9 cellular contexts compared by ENCODE assay signal in genomic region chr17:73474370-73474988, GRCh38.
DNase-seq lines count a peak whose midpoint lies in the region; ATAC-seq, FAIRE-seq and TF ChIP-seq lines count a peak whose summit lies in the region.
"Had no signal": no experiment of that assay in that cellular context is flagged by ENCODE, and none has a peak within 500 bp of the region (broad histone marks: within the 10 kb centered on the region; RNA-seq: fewer than 3 reads in every experiment).

No MANE protein-coding gene starts in this region.

- no peak overlapping the region for H3K4me3 Mint-ChIP-seq in natural killer cell
- H3K4me3 Mint-ChIP-seq: dendritic cell treated with granulocyte-macrophage colony-stimulating factor and Interleukin-4, amounts not matched to agents 40 ng/mL and 50 ng/mL, for 4 days; IgD-negative memory B cell had no signal

- no peaks in the 10 kb centered on the region for H3K36me3 ChIP-seq in small intestine (ENCODE audit: control insufficient read depth in 2 of 2, insufficient read depth in 2 of 2, low read length in 2 of 2)

- no peak for FAIRE-seq in H54 (lab: Jason Lieb, UNC)
- no peak for FAIRE-seq in small intestine (lab: Jason Lieb, UNC)

- no peaks in the 10 kb centered on the region for H3K9me3 ChIP-seq in small intestine (ENCODE audit: control insufficient read depth, low read depth)

- H3K36me3 Mint-ChIP-seq in natural killer cell = no peaks in the 10 kb centered on the region

- TF ChIP-seq CTCF in foreskin fibroblast (IDR thresholded peaks at IDR 0.05; ENCODE audit: low read depth, low read length) (no peak), natural killer cell (IDR thresholded peaks at IDR 0.05) (no peak)

- peaks cover 20 to 21% of the 10 kb centered on the region in 2 donors for H3K4me1 Mint-ChIP-seq in natural killer cell

- no peak overlapping the region for H3K27ac ChIP-seq in small intestine (ENCODE audit: low read depth in 1 of 2, low read length in 1 of 2)

- H3K27me3 Mint-ChIP-seq in natural killer cell (ENCODE audit: low read depth in 2 of 2) = peaks cover 18 to 30% of the 10 kb centered on the region in 2 donors
- H3K27me3 Mint-ChIP-seq: dendritic cell treated with granulocyte-macrophage colony-stimulating factor and Interleukin-4, amounts not matched to agents 40 ng/mL and 50 ng/mL, for 4 days had no signal

- TF ChIP-seq POLR2A in H54 (IDR thresholded peaks at IDR 0.05; ENCODE audit: low read depth, low read length) = no peak

- H3K4me1 ChIP-seq in small intestine (ENCODE audit: control insufficient read depth in 2 of 2, insufficient read depth in 1 of 2, low read depth in 1 of 2, low read length in 1 of 2) = no peaks in the 10 kb centered on the region

- WGBS in small intestine, 3 donors = 14 to 40% (median 23%) methylated on average over 12 of the region's 12 CpGs

- intact Hi-C loops in natural killer cell (cut with micrococcal nuclease) = no loop called here

- ATAC-seq in natural killer cell (no peak), GM18517 (IDR thresholded peaks at IDR 0.05; ENCODE audit: unreplicated experiment) (no peak)

- DNase-seq in H54 (ENCODE audit: insufficient read length, low spot score) (peak; percentile 54), NCI-H774 (lab: John Stamatoyannopoulos, UW) (peak; percentile 47), foreskin fibroblast (peak; percentile 26 to 65), small intestine (peak; percentile 97), natural killer cell (no peak), superior temporal gyrus (ENCODE audit: extremely low spot score) (no peak)

- no peak overlapping the region for H3K27ac Mint-ChIP-seq in natural killer cell
- H3K27ac Mint-ChIP-seq: dendritic cell treated with granulocyte-macrophage colony-stimulating factor and Interleukin-4, amounts not matched to agents 40 ng/mL and 50 ng/mL, for 4 days; IgD-negative memory B cell had no signal

- H3K4me3 ChIP-seq in foreskin fibroblast (ENCODE audit: low read depth in 1 of 2, low read length in 2 of 2) = no peak overlapping the region
- H3K4me3 ChIP-seq in small intestine (ENCODE audit: low read depth in 1 of 2, low read length in 2 of 2) = no peak overlapping the region

- H3K9me3 Mint-ChIP-seq in natural killer cell = no peaks in the 10 kb centered on the region

- no peaks in the 10 kb centered on the region for H3K27me3 ChIP-seq in small intestine (ENCODE audit: control insufficient read depth in 2 of 2, insufficient read depth in 2 of 2, low read length in 2 of 2)

Comparison
In these comparisons a context has a peak if more than half of its experiments do, and no peak if none do; other contexts are left out.
1. DNase-seq: peak in H54 (single experiment), NCI-H774 (single experiment), foreskin fibroblast (2 of 2) and small intestine (single experiment); none in natural killer cell (single experiment) and superior temporal gyrus (single experiment).